ENCODE assay signal across 37 cellular contexts in the genomic region with DNA sequence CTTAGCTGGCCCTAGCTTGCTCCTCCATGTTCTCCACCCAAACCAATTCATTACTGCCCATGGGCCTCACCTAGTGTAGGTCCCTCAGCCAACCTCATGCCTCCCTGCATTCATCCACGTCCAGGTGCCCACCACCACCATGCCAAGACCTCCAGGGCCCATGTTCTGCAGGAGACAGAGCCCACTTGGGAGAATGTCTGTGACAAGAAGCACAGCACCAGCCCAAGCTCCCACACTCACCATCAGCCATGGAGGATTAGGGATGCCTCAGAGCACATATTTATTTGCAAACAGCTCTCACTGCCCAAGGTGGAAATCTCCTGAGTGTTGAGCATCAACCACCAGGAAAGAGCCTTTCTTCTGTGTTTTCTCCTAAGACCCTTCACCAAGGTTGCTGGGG. TPM values are rescaled to one million over a fixed set of nuclear protein-coding genes. Genes with fewer than 3 reads are reported as not detected.
"Had no signal": no experiment of that assay in that cellular context is flagged by ENCODE, and none has a peak within 500 bp of the region (broad histone marks: within the 10 kb centered on the region; RNA-seq: fewer than 3 reads in every experiment).

No MANE protein-coding gene starts in this region.

- H3K27me3 ChIP-seq: MG63 had no signal

- DNase-seq: Karpas-422, Kasumi-1, MG63, MM.1S, MV-4-11, NCI-H1048, NCI-H1092, NCI-H1092 treated with DMSO at 0.1 percent for 48 hours, NCI-H1105, NCI-H1105 treated with DMSO at 0.1 percent for 48 hours, NCI-H1417, NCI-H1417 treated with DMSO at 0.1 percent for 48 hours, NCI-H1436, NCI-H1436 treated with DMSO at 0.1 percent for 48 hours, NCI-H146, NCI-H1694, NCI-H1694 treated with DMSO at 0.1 percent for 48 hours, NCI-H187, NCI-H187 treated with DMSO at 0.1 percent for 48 hours, NCI-H1930, NCI-H2029, NCI-H2029 treated with DMSO at 0.1 percent for 48 hours, NCI-H2081, NCI-H2081 treated with DMSO at 0.1 percent for 48 hours, NCI-H2107, NCI-H2171, NCI-H2171 treated with DMSO at 0.1 percent for 48 hours, NCI-H2227 treated with DMSO at 0.1 percent for 48 hours, NCI-H226, NCI-H345, NCI-H446, NCI-H446 treated with DMSO at 0.1 percent for 48 hours, NCI-H510A had no signal

- H3K9ac ChIP-seq: KMS-11 had no signal

- H3K4me2 ChIP-seq: KMS-11 had no signal

- H3K36me3 ChIP-seq: MG63 had no signal

- H3K27ac ChIP-seq: KMS-11 had no signal

- H3K4me3 ChIP-seq: MG63 had no signal

RNA-seq across cellular contexts. Expression of a gene that starts 43.4 kb away (rescaled TPM):
- total RNA-seq: M059J, MCF 10A, NCI-H460 had no signal
